1 cellular context compared by ENCODE assay signal in the genomic region with DNA sequence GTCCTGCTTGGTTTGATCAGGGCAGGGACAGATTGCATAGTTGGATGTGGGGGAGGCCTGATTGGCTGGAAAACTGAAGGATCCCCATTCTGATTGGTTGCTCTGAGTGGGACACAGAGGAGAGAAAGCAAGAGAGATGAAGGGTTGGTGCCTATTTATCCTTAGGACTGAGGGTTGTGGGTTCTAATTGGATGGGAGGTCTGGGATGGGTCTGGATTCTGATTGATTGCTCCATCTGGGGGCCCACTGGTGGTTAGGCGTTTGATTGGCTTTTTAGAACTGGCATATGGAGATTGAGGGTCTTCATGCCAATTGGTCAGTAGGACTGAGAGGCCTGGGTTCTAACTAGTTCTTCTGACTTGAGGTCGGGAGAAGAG.
TF ChIP-seq lines count a peak whose summit lies in the region.

No MANE protein-coding gene starts in this region.

TF ChIP-seq in endothelial cell of umbilical vein, 7 proteins besides CTCF, POLR2A, EP300 and RAD21:
- TF ChIP-seq MYC (IDR thresholded peaks at IDR 0.05; ENCODE audit: low read depth, low read length) (no peak), JUN (IDR thresholded peaks at IDR 0.05; ENCODE audit: borderline replicate concordance, insufficient read depth, insufficient read length, low read depth) (no peak), FOS (IDR thresholded peaks at IDR 0.05; ENCODE audit: borderline replicate concordance, insufficient read depth, low read length) (no peak), GATA2 (IDR thresholded peaks at IDR 0.05; ENCODE audit: insufficient read depth, insufficient read length, low read depth, low read length) (no peak)
- TF ChIP-seq, protein P1, sequence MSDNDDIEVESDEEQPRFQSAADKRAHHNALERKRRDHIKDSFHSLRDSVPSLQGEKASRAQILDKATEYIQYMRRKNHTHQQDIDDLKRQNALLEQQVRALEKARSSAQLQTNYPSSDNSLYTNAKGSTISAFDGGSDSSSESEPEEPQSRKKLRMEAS (IDR thresholded peaks at IDR 0.05; ENCODE audit: insufficient read depth, insufficient read length), result no peak
